ENCODE assay signal across 1 cellular context in the genomic region with DNA sequence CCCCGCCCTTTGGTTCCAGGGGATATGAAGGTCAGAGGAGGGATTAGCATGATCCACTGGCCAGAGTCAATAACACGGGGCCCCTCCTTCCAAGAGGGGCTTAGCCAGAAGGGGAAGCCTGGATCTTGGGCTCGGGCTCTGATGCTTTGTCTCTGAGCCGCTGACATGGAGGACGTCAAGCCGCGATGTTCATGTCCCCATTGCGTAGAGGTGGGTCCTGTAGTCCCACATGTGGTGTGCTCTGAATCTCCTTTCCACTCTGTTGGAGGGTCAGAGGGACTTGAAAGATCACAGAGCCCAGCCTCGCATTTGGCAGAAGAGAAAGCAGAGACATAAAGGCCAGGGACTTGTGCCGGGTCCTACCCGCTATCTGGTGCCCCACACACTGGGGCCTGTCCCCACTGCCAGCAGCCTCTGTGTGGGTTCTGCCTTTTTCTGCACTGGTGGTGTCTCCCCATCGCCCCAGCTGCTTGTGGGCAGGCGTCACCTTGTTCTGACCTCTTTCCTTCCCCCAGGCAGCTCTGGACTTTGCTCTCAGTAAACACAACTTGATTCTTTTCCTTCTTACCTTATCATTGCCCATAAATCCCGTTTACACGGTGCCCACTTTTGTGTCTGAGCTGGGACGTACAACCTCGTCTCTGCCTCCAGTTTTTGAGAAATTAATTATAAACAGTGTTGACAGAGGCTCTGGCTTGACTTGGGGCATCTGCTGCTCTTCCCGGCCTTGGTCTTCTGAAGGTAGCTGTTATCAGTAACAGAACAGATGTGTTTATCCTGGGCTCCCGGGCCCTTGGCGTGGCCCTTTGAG.
TF ChIP-seq lines count a peak whose summit lies in the region.

No MANE protein-coding gene starts in this region.

TF ChIP-seq in HepG2, 621 proteins besides CTCF, POLR2A, EP300 and RAD21 (continued from another document and continues in another):
- TF ChIP-seq, protein P1, sequence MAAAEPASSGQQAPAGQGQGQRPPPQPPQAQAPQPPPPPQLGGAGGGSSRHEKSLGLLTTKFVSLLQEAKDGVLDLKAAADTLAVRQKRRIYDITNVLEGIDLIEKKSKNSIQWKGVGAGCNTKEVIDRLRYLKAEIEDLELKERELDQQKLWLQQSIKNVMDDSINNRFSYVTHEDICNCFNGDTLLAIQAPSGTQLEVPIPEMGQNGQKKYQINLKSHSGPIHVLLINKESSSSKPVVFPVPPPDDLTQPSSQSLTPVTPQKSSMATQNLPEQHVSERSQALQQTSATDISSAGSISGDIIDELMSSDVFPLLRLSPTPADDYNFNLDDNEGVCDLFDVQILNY (CRISPR knock-in tag; conservative IDR thresholded peaks at IDR 0.05), result no peak
- TF ChIP-seq, protein P2, sequence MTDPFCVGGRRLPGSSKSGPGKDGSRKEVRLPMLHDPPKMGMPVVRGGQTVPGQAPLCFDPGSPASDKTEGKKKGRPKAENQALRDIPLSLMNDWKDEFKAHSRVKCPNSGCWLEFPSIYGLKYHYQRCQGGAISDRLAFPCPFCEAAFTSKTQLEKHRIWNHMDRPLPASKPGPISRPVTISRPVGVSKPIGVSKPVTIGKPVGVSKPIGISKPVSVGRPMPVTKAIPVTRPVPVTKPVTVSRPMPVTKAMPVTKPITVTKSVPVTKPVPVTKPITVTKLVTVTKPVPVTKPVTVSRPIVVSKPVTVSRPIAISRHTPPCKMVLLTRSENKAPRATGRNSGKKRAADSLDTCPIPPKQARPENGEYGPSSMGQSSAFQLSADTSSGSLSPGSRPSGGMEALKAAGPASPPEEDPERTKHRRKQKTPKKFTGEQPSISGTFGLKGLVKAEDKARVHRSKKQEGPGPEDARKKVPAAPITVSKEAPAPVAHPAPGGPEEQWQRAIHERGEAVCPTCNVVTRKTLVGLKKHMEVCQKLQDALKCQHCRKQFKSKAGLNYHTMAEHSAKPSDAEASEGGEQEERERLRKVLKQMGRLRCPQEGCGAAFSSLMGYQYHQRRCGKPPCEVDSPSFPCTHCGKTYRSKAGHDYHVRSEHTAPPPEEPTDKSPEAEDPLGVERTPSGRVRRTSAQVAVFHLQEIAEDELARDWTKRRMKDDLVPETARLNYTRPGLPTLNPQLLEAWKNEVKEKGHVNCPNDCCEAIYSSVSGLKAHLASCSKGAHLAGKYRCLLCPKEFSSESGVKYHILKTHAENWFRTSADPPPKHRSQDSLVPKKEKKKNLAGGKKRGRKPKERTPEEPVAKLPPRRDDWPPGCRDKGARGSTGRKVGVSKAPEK (CRISPR knock-in tag; IDR thresholded peaks at IDR 0.05; ENCODE audit: borderline replicate concordance), result peak; percentile 78; the same call in 1 of the 2 replicates
- TF ChIP-seq, protein P3, sequence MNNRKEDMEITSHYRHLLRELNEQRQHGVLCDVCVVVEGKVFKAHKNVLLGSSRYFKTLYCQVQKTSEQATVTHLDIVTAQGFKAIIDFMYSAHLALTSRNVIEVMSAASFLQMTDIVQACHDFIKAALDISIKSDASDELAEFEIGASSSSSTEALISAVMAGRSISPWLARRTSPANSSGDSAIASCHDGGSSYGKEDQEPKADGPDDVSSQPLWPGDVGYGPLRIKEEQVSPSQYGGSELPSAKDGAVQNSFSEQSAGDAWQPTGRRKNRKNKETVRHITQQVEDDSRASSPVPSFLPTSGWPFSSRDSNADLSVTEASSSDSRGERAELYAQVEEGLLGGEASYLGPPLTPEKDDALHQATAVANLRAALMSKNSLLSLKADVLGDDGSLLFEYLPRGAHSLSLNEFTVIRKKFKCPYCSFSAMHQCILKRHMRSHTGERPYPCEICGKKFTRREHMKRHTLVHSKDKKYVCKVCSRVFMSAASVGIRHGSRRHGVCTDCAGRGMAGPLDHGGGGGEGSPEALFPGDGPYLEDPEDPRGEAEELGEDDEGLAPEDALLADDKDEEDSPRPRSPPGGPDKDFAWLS (CRISPR knock-in tag; IDR thresholded peaks at IDR 0.05; ENCODE audit: borderline replicate concordance), result peak; percentile 25; the same call in 1 of the 2 replicates
- TF ChIP-seq ZC3H13 (CRISPR knock-in tag; IDR thresholded peaks at IDR 0.05) (no peak), PAWR (CRISPR knock-in tag; IDR thresholded peaks at IDR 0.05; ENCODE audit: borderline replicate concordance) (no peak), HMG20A (CRISPR knock-in tag; IDR thresholded peaks at IDR 0.05; ENCODE audit: borderline replicate concordance) (peak; percentile 73), TEAD2 (CRISPR knock-in tag; IDR thresholded peaks at IDR 0.05) (no peak), EHMT2 (IDR thresholded peaks at IDR 0.05; ENCODE audit: borderline replicate concordance, low read depth, low read length) (peak; percentile 47; the same call in 1 of the 2 replicates), RBM22 (optimal IDR thresholded peaks at IDR 0.05; ENCODE audit: low read length) (no peak), HNF4G (IDR thresholded peaks at IDR 0.05; ENCODE audit: borderline replicate concordance, low read depth, low read length) (peak; percentile 86; the same call in 1 of the 2 replicates), HNF4G (CRISPR knock-in tag; IDR thresholded peaks at IDR 0.05; ENCODE audit: borderline replicate concordance, low read depth) (peak; percentile 68), ZEB1 (IDR thresholded peaks at IDR 0.05; ENCODE audit: insufficient replicate concordance, low read depth) (no peak), ZSCAN31 (CRISPR knock-in tag; IDR thresholded peaks at IDR 0.05; ENCODE audit: low read depth) (no peak), CBX2 (IDR thresholded peaks at IDR 0.05; ENCODE audit: low read depth, low read length) (no peak), CBX2 (CRISPR knock-in tag; IDR thresholded peaks at IDR 0.05; ENCODE audit: low read depth) (no peak), MYC (CRISPR knock-in tag; IDR thresholded peaks at IDR 0.05; ENCODE audit: borderline replicate concordance) (peak; percentile 48; the same call in 1 of the 2 replicates), SMAD1 (CRISPR knock-in tag; IDR thresholded peaks at IDR 0.05; ENCODE audit: borderline replicate concordance, low read depth) (no peak), CHCHD3 (CRISPR knock-in tag; IDR thresholded peaks at IDR 0.05) (no peak), HOXA7 (CRISPR knock-in tag; IDR thresholded peaks at IDR 0.05) (no peak), ZNF430 (CRISPR knock-in tag; IDR thresholded peaks at IDR 0.05) (peak; percentile 94), RXRA (CRISPR knock-in tag; IDR thresholded peaks at IDR 0.05) (peak; percentile 96), RARA (CRISPR knock-in tag; IDR thresholded peaks at IDR 0.05) (peak; percentile 99), NR1H2 (CRISPR knock-in tag; IDR thresholded peaks at IDR 0.05; ENCODE audit: borderline replicate concordance, low read depth) (no peak), MBNL3 (CRISPR knock-in tag; conservative IDR thresholded peaks at IDR 0.05) (no peak), REPIN1 (CRISPR knock-in tag; IDR thresholded peaks at IDR 0.05; ENCODE audit: borderline replicate concordance, low read depth) (no peak; the same call in 1 of the 2 replicates), HMG20B (CRISPR knock-in tag; conservative IDR thresholded peaks at IDR 0.05) (peak; percentile 43; the same call in 1 of the 2 replicates), KMT2A (CRISPR knock-in tag; IDR thresholded peaks at IDR 0.05) (peak; percentile 66; the same call in 1 of the 2 replicates), MTF1 (CRISPR knock-in tag; IDR thresholded peaks at IDR 0.05) (no peak), ZNF501 (CRISPR knock-in tag; IDR thresholded peaks at IDR 0.05) (peak; percentile 35; the same call in 1 of the 2 replicates), ZNF672 (CRISPR knock-in tag; IDR thresholded peaks at IDR 0.05) (no peak), RFX5 (IDR thresholded peaks at IDR 0.05; ENCODE audit: low read depth, low read length) (no peak), ZNF3 (CRISPR knock-in tag; IDR thresholded peaks at IDR 0.05) (0 out of 2 replicates have a peak, but pooled peaks have one; percentile 11), ZNF788 (CRISPR knock-in tag; IDR thresholded peaks at IDR 0.05; ENCODE audit: borderline replicate concordance) (0 out of 2 replicates have a peak, but pooled peaks have one; percentile 25), SMAD9 (CRISPR knock-in tag; IDR thresholded peaks at IDR 0.05) (no peak), KDM3A (CRISPR knock-in tag; IDR thresholded peaks at IDR 0.05; ENCODE audit: low read depth) (no peak; the same call in 1 of the 2 replicates), DPF2 (CRISPR knock-in tag; IDR thresholded peaks at IDR 0.05; ENCODE audit: borderline replicate concordance, low read depth) (peak; percentile 66)
- TF ChIP-seq, protein P4, sequence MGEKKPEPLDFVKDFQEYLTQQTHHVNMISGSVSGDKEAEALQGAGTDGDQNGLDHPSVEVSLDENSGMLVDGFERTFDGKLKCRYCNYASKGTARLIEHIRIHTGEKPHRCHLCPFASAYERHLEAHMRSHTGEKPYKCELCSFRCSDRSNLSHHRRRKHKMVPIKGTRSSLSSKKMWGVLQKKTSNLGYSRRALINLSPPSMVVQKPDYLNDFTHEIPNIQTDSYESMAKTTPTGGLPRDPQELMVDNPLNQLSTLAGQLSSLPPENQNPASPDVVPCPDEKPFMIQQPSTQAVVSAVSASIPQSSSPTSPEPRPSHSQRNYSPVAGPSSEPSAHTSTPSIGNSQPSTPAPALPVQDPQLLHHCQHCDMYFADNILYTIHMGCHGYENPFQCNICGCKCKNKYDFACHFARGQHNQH (CRISPR knock-in tag; IDR thresholded peaks at IDR 0.05), result 0 out of 2 replicates have a peak, but pooled peaks have one; percentile 26
- TF ChIP-seq, protein P5, sequence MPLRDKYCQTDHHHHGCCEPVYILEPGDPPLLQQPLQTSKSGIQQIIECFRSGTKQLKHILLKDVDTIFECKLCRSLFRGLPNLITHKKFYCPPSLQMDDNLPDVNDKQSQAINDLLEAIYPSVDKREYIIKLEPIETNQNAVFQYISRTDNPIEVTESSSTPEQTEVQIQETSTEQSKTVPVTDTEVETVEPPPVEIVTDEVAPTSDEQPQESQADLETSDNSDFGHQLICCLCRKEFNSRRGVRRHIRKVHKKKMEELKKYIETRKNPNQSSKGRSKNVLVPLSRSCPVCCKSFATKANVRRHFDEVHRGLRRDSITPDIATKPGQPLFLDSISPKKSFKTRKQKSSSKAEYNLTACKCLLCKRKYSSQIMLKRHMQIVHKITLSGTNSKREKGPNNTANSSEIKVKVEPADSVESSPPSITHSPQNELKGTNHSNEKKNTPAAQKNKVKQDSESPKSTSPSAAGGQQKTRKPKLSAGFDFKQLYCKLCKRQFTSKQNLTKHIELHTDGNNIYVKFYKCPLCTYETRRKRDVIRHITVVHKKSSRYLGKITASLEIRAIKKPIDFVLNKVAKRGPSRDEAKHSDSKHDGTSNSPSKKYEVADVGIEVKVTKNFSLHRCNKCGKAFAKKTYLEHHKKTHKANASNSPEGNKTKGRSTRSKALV (CRISPR knock-in tag; IDR thresholded peaks at IDR 0.05), result no peak
- TF ChIP-seq, protein P6, sequence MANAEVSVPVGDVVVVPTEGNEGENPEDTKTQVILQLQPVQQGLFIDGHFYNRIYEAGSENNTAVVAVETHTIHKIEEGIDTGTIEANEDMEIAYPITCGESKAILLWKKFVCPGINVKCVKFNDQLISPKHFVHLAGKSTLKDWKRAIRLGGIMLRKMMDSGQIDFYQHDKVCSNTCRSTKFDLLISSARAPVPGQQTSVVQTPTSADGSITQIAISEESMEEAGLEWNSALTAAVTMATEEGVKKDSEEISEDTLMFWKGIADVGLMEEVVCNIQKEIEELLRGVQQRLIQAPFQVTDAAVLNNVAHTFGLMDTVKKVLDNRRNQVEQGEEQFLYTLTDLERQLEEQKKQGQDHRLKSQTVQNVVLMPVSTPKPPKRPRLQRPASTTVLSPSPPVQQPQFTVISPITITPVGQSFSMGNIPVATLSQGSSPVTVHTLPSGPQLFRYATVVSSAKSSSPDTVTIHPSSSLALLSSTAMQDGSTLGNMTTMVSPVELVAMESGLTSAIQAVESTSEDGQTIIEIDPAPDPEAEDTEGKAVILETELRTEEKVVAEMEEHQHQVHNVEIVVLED (CRISPR knock-in tag; IDR thresholded peaks at IDR 0.05; ENCODE audit: borderline replicate concordance), result no peak; the same call in 1 of the 2 replicates
- TF ChIP-seq, protein P7, sequence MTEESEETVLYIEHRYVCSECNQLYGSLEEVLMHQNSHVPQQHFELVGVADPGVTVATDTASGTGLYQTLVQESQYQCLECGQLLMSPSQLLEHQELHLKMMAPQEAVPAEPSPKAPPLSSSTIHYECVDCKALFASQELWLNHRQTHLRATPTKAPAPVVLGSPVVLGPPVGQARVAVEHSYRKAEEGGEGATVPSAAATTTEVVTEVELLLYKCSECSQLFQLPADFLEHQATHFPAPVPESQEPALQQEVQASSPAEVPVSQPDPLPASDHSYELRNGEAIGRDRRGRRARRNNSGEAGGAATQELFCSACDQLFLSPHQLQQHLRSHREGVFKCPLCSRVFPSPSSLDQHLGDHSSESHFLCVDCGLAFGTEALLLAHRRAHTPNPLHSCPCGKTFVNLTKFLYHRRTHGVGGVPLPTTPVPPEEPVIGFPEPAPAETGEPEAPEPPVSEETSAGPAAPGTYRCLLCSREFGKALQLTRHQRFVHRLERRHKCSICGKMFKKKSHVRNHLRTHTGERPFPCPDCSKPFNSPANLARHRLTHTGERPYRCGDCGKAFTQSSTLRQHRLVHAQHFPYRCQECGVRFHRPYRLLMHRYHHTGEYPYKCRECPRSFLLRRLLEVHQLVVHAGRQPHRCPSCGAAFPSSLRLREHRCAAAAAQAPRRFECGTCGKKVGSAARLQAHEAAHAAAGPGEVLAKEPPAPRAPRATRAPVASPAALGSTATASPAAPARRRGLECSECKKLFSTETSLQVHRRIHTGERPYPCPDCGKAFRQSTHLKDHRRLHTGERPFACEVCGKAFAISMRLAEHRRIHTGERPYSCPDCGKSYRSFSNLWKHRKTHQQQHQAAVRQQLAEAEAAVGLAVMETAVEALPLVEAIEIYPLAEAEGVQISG (CRISPR knock-in tag; IDR thresholded peaks at IDR 0.05), result peak; percentile 15; the same call in 1 of the 2 replicates
- TF ChIP-seq, protein P8, sequence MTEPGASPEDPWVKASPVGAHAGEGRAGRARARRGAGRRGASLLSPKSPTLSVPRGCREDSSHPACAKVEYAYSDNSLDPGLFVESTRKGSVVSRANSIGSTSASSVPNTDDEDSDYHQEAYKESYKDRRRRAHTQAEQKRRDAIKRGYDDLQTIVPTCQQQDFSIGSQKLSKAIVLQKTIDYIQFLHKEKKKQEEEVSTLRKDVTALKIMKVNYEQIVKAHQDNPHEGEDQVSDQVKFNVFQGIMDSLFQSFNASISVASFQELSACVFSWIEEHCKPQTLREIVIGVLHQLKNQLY (CRISPR knock-in tag; IDR thresholded peaks at IDR 0.05), result 0 out of 2 replicates have a peak, but pooled peaks have one; percentile 66
- TF ChIP-seq, protein P9, sequence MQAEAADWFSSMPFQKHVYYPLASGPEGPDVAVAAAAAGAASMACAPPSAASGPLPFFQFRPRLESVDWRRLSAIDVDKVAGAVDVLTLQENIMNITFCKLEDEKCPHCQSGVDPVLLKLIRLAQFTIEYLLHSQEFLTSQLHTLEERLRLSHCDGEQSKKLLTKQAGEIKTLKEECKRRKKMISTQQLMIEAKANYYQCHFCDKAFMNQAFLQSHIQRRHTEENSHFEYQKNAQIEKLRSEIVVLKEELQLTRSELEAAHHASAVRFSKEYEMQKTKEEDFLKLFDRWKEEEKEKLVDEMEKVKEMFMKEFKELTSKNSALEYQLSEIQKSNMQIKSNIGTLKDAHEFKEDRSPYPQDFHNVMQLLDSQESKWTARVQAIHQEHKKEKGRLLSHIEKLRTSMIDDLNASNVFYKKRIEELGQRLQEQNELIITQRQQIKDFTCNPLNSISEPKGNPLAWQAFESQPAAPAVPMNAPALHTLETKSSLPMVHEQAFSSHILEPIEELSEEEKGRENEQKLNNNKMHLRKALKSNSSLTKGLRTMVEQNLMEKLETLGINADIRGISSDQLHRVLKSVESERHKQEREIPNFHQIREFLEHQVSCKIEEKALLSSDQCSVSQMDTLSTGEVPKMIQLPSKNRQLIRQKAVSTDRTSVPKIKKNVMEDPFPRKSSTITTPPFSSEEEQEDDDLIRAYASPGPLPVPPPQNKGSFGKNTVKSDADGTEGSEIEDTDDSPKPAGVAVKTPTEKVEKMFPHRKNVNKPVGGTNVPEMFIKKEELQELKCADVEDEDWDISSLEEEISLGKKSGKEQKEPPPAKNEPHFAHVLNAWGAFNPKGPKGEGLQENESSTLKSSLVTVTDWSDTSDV (CRISPR knock-in tag; IDR thresholded peaks at IDR 0.05), result 0 out of 2 replicates have a peak, but pooled peaks have one; percentile 35
